Comparison of ENCODE assay signal across 2 cellular contexts in genomic region chr17:82117139-82118090, GRCh38.
TF ChIP-seq lines count a peak whose summit lies in the region.

No MANE protein-coding gene starts in this region.

TF ChIP-seq in WTC11, 78 proteins besides CTCF, POLR2A, EP300 and RAD21:
- no peak for TF ChIP-seq ZNF232 (CRISPR knock-in tag; IDR thresholded peaks at IDR 0.05)
- TF ChIP-seq ZNF121 (CRISPR knock-in tag; IDR thresholded peaks at IDR 0.05), result 0 out of 2 replicates have a peak, but pooled peaks have one; percentile 15
- no peak for TF ChIP-seq ZNF317 (CRISPR knock-in tag; IDR thresholded peaks at IDR 0.05; ENCODE audit: borderline replicate concordance, low read depth)
- TF ChIP-seq OVOL2 (CRISPR knock-in tag; IDR thresholded peaks at IDR 0.05; ENCODE audit: borderline replicate concordance), result no peak
- TF ChIP-seq RORB (CRISPR knock-in tag; IDR thresholded peaks at IDR 0.05), result no peak

TF ChIP-seq in HepG2, 621 proteins besides CTCF, POLR2A, EP300 and RAD21 (continues in another document):
- TF ChIP-seq FOXA3 (CRISPR knock-in tag; IDR thresholded peaks at IDR 0.05) (peak; percentile 43; the same call in 1 of the 2 replicates), ZNF281 (CRISPR knock-in tag; IDR thresholded peaks at IDR 0.05; ENCODE audit: borderline replicate concordance) (peak; percentile 42; the same call in 1 of the 2 replicates), ZKSCAN8 (CRISPR knock-in tag; IDR thresholded peaks at IDR 0.05; ENCODE audit: borderline replicate concordance) (peak; percentile 50; the same call in 1 of the 2 replicates), DMAP1 (CRISPR knock-in tag; IDR thresholded peaks at IDR 0.05) (no peak), ZMYM3 (CRISPR knock-in tag; IDR thresholded peaks at IDR 0.05) (peak; percentile 37; the same call in 1 of the 2 replicates), STAG1 (CRISPR knock-in tag; IDR thresholded peaks at IDR 0.05) (no peak), ZC3H13 (CRISPR knock-in tag; IDR thresholded peaks at IDR 0.05) (no peak), ZNF331 (CRISPR knock-in tag; IDR thresholded peaks at IDR 0.05) (peak; percentile 51; the same call in 1 of the 2 replicates), MEF2D (CRISPR knock-in tag; IDR thresholded peaks at IDR 0.05) (peak; percentile 81; the same call in 1 of the 2 replicates), ZNF292 (CRISPR knock-in tag; IDR thresholded peaks at IDR 0.05; ENCODE audit: borderline replicate concordance, low read depth) (peak; percentile 50; the same call in 1 of the 2 replicates), CERS6 (CRISPR knock-in tag; IDR thresholded peaks at IDR 0.05) (no peak), SNRNP70 (IDR thresholded peaks at IDR 0.05; ENCODE audit: low read depth, low read length) (no peak), SALL1 (CRISPR knock-in tag; IDR thresholded peaks at IDR 0.05) (peak; percentile 81), ZFP1 (CRISPR knock-in tag; IDR thresholded peaks at IDR 0.05) (no peak), ZNF225 (CRISPR knock-in tag; IDR thresholded peaks at IDR 0.05) (no peak), SP140L (CRISPR knock-in tag; IDR thresholded peaks at IDR 0.05; ENCODE audit: borderline replicate concordance) (no peak), ELF3 (CRISPR knock-in tag; IDR thresholded peaks at IDR 0.05) (peak; percentile 64), PCBP2 (optimal IDR thresholded peaks at IDR 0.05; ENCODE audit: low read depth, low read length, poor library complexity, severe bottlenecking) (no peak), ZNF709 (CRISPR knock-in tag; IDR thresholded peaks at IDR 0.05) (0 out of 2 replicates have a peak, but pooled peaks have one; percentile 36), HHEX (CRISPR knock-in tag; IDR thresholded peaks at IDR 0.05) (no peak), TFAP4 (IDR thresholded peaks at IDR 0.05; ENCODE audit: borderline replicate concordance, low read depth) (peak; percentile 52; the same call in 1 of the 2 replicates), CREM (IDR thresholded peaks at IDR 0.05) (peak; percentile 56), CREM (CRISPR knock-in tag; IDR thresholded peaks at IDR 0.05) (no peak), GATAD2A (CRISPR knock-in tag; IDR thresholded peaks at IDR 0.05) (peak; percentile 58; the same call in 1 of the 2 replicates), ZNF782 (CRISPR knock-in tag; IDR thresholded peaks at IDR 0.05; ENCODE audit: borderline replicate concordance) (no peak), ZNF350 (CRISPR knock-in tag; IDR thresholded peaks at IDR 0.05; ENCODE audit: borderline replicate concordance, low read depth) (0 out of 2 replicates have a peak, but pooled peaks have one; percentile 15), MED1 (CRISPR knock-in tag; IDR thresholded peaks at IDR 0.05) (peak; percentile 81), HES4 (CRISPR knock-in tag; IDR thresholded peaks at IDR 0.05; ENCODE audit: borderline replicate concordance) (no peak), CEBPG (CRISPR knock-in tag; IDR thresholded peaks at IDR 0.05) (peak; percentile 82), ZBTB46 (CRISPR knock-in tag; IDR thresholded peaks at IDR 0.05; ENCODE audit: borderline replicate concordance) (no peak), ZNF770 (CRISPR knock-in tag; IDR thresholded peaks at IDR 0.05) (no peak), NFIC (IDR thresholded peaks at IDR 0.05; ENCODE audit: low read length) (peak; percentile 64; the same call in 1 of the 2 replicates), ETV5 (CRISPR knock-in tag; IDR thresholded peaks at IDR 0.05; ENCODE audit: borderline replicate concordance) (peak; percentile 48; the same call in 1 of the 2 replicates), ATAD3A (CRISPR knock-in tag; IDR thresholded peaks at IDR 0.05) (no peak)
- TF ChIP-seq, protein P1, sequence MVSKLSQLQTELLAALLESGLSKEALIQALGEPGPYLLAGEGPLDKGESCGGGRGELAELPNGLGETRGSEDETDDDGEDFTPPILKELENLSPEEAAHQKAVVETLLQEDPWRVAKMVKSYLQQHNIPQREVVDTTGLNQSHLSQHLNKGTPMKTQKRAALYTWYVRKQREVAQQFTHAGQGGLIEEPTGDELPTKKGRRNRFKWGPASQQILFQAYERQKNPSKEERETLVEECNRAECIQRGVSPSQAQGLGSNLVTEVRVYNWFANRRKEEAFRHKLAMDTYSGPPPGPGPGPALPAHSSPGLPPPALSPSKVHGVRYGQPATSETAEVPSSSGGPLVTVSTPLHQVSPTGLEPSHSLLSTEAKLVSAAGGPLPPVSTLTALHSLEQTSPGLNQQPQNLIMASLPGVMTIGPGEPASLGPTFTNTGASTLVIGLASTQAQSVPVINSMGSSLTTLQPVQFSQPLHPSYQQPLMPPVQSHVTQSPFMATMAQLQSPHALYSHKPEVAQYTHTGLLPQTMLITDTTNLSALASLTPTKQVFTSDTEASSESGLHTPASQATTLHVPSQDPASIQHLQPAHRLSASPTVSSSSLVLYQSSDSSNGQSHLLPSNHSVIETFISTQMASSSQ (IDR thresholded peaks at IDR 0.05; ENCODE audit: low read depth), result no peak
- TF ChIP-seq, protein P1 (CRISPR knock-in tag; IDR thresholded peaks at IDR 0.05; ENCODE audit: borderline replicate concordance), result no peak
- TF ChIP-seq, protein P2, sequence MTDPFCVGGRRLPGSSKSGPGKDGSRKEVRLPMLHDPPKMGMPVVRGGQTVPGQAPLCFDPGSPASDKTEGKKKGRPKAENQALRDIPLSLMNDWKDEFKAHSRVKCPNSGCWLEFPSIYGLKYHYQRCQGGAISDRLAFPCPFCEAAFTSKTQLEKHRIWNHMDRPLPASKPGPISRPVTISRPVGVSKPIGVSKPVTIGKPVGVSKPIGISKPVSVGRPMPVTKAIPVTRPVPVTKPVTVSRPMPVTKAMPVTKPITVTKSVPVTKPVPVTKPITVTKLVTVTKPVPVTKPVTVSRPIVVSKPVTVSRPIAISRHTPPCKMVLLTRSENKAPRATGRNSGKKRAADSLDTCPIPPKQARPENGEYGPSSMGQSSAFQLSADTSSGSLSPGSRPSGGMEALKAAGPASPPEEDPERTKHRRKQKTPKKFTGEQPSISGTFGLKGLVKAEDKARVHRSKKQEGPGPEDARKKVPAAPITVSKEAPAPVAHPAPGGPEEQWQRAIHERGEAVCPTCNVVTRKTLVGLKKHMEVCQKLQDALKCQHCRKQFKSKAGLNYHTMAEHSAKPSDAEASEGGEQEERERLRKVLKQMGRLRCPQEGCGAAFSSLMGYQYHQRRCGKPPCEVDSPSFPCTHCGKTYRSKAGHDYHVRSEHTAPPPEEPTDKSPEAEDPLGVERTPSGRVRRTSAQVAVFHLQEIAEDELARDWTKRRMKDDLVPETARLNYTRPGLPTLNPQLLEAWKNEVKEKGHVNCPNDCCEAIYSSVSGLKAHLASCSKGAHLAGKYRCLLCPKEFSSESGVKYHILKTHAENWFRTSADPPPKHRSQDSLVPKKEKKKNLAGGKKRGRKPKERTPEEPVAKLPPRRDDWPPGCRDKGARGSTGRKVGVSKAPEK (CRISPR knock-in tag; IDR thresholded peaks at IDR 0.05; ENCODE audit: borderline replicate concordance), result no peak
- TF ChIP-seq, protein P3, sequence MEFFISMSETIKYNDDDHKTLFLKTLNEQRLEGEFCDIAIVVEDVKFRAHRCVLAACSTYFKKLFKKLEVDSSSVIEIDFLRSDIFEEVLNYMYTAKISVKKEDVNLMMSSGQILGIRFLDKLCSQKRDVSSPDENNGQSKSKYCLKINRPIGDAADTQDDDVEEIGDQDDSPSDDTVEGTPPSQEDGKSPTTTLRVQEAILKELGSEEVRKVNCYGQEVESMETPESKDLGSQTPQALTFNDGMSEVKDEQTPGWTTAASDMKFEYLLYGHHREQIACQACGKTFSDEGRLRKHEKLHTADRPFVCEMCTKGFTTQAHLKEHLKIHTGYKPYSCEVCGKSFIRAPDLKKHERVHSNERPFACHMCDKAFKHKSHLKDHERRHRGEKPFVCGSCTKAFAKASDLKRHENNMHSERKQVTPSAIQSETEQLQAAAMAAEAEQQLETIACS (CRISPR knock-in tag; IDR thresholded peaks at IDR 0.05), result no peak
